ENCODE assay signal across 7 cellular contexts in the genomic region with DNA sequence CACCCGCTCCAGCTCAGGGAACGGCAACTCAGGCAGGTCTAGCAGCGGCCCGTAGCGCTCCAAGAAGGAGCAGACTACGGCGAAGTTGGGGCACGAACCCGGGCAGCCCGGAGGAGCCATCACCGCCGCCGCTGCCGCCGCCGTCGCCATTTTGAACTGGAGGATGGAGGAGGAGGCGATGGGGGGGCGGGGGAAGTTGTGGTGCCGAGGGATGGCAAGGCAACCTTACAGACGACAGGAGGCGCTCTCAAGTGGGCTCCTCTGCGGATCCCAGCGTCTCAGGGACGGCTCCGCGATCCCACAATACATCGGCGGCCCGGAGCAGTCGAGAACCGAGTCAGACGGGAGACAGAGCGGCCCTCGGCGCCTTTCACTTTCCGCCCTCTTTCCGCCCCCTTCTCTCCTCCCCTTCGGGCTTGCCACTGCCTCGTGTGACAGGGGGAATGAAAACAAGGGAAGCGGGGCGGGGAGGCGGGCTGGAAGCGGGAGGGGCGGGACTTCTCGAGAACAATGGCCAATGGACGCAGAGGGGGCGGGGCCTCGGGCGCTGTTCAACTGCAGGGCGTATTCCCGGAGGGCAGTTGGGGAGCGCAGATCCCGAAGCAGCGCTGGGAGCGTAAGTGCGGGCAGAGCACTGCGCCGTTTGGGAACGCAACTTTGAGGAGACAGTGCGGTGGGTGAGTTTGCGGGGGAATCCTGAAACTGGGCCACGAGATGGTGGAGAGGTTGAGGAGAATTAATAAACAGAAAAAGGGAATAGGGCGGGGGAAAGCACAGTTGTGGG.
DNase-seq lines count a peak whose midpoint lies in the region; ATAC-seq and TF ChIP-seq lines count a peak whose summit lies in the region.

A gene (plus strand): TSS at position 580 of the 784 bp plus-strand sequence. CDS start 21,353 bp downstream, outside the sequence.
A gene with protein sequence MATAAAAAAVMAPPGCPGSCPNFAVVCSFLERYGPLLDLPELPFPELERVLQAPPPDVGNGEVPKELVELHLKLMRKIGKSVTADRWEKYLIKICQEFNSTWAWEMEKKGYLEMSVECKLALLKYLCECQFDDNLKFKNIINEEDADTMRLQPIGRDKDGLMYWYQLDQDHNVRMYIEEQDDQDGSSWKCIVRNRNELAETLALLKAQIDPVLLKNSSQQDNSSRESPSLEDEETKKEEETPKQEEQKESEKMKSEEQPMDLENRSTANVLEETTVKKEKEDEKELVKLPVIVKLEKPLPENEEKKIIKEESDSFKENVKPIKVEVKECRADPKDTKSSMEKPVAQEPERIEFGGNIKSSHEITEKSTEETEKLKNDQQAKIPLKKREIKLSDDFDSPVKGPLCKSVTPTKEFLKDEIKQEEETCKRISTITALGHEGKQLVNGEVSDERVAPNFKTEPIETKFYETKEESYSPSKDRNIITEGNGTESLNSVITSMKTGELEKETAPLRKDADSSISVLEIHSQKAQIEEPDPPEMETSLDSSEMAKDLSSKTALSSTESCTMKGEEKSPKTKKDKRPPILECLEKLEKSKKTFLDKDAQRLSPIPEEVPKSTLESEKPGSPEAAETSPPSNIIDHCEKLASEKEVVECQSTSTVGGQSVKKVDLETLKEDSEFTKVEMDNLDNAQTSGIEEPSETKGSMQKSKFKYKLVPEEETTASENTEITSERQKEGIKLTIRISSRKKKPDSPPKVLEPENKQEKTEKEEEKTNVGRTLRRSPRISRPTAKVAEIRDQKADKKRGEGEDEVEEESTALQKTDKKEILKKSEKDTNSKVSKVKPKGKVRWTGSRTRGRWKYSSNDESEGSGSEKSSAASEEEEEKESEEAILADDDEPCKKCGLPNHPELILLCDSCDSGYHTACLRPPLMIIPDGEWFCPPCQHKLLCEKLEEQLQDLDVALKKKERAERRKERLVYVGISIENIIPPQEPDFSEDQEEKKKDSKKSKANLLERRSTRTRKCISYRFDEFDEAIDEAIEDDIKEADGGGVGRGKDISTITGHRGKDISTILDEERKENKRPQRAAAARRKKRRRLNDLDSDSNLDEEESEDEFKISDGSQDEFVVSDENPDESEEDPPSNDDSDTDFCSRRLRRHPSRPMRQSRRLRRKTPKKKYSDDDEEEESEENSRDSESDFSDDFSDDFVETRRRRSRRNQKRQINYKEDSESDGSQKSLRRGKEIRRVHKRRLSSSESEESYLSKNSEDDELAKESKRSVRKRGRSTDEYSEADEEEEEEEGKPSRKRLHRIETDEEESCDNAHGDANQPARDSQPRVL (N-terminal part only) (minus strand): TSS at position 158 of the 784 bp plus-strand sequence. CDS start 8 bp downstream, at position 150.

- H3K4me3 ChIP-seq in astrocyte of the cerebellum (ENCODE audit: low read depth, low read length) (peak within 1 kb of the TSS; percentile 92), retinal pigment epithelial cell (ENCODE audit: low read length) (peak within 1 kb of the TSS; percentile 82)

- TF ChIP-seq CTCF in astrocyte of the cerebellum (IDR thresholded peaks at IDR 0.05; ENCODE audit: low read depth, low read length, missing control alignments) (peak; percentile 80), retinal pigment epithelial cell (conservative IDR thresholded peaks at IDR 0.05; ENCODE audit: low read depth, low read length) (peak; percentile 77)

- DNase-seq in NCI-H187 treated with DMSO at 0.1 percent for 48 hours (lab: John Stamatoyannopoulos, UW): peak; percentile 87
- DNase-seq in T-helper 22 cell (ENCODE audit: low read depth): peak; percentile 96
- peak; percentile 98 for DNase-seq in astrocyte of the cerebellum (ENCODE audit: low read depth)
- DNase-seq in hippocampal formation (lab: John Stamatoyannopoulos, UW): peak; percentile 99
- peak; percentile 95 for DNase-seq in retinal pigment epithelial cell (ENCODE audit: low read depth)

- ATAC-seq in GM18502 (IDR thresholded peaks at IDR 0.05; ENCODE audit: poor library complexity, unreplicated experiment) (peak; percentile 83), HG02970 (IDR thresholded peaks at IDR 0.05; ENCODE audit: low FRiP score, unreplicated experiment) (peak; percentile 89)

- in situ Hi-C loops in astrocyte of the cerebellum (cut with HindIII; ENCODE audit: low sequenced_read_pairs): no loop called here

Comparison
In these comparisons a context has a peak if more than half of its experiments do, and no peak if none do; other contexts are left out.
1. Peak in every context shown above with its lines: DNase-seq, ATAC-seq and H3K4me3 ChIP-seq.